Comparison of ENCODE assay signal across 1 cellular context in genomic region chr5:142091012-142091411, GRCh38.
TF ChIP-seq lines count a peak whose summit lies in the region.

No MANE protein-coding gene starts in this region.

TF ChIP-seq in GM23338, 12 proteins besides CTCF, POLR2A, EP300 and RAD21 (continued from another document):
- TF ChIP-seq ZNF462 (CRISPR knock-in tag; IDR thresholded peaks at IDR 0.05): no peak
- no peak for TF ChIP-seq POLR2AphosphoS5 (IDR thresholded peaks at IDR 0.05; ENCODE audit: low read depth)
- TF ChIP-seq STAT1 (IDR thresholded peaks at IDR 0.05; ENCODE audit: unreplicated experiment): no peak
